In the genomic region with DNA sequence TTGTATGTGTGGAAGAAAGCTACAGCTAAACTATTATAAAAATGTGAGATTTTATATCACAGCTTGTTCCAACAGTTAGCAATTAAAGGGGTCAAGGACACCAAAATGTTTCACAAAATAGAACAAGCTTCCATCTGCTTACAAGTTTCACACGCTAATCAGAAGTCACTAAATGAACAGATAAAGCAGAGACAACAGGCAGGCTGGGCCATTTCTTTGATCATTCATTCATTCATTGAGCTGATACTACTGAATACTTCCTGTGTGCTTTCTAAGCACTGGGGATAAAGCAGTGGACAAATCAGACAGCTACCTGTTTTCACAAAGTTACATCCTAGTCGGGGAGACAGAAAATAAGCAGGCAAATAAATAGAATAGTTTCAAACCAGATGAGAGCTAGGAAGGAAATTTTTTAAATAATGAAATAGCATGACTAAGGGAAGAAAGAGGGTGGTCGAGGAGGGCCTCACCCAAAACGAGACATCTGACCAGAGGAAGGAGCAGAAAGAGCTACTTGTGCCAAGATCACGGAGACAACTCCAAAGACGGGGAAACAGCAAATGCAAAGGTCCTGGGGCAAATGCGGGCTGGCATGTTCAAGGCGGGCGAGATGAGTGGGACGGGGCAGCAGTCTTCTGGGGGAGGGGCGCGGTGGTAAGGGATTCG, we compare ENCODE assay signal across 2 cellular contexts.
TF ChIP-seq lines count a peak whose summit lies in the region.

No MANE protein-coding gene starts in this region.

TF ChIP-seq in SK-N-SH, 30 proteins besides CTCF, POLR2A, EP300 and RAD21 (continued from another document):
- TF ChIP-seq, protein P1, sequence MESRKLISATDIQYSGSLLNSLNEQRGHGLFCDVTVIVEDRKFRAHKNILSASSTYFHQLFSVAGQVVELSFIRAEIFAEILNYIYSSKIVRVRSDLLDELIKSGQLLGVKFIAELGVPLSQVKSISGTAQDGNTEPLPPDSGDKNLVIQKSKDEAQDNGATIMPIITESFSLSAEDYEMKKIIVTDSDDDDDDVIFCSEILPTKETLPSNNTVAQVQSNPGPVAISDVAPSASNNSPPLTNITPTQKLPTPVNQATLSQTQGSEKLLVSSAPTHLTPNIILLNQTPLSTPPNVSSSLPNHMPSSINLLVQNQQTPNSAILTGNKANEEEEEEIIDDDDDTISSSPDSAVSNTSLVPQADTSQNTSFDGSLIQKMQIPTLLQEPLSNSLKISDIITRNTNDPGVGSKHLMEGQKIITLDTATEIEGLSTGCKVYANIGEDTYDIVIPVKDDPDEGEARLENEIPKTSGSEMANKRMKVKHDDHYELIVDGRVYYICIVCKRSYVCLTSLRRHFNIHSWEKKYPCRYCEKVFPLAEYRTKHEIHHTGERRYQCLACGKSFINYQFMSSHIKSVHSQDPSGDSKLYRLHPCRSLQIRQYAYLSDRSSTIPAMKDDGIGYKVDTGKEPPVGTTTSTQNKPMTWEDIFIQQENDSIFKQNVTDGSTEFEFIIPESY (IDR thresholded peaks at IDR 0.05; ENCODE audit: borderline replicate concordance, low read depth): no peak
- no peak for TF ChIP-seq MXI1 (IDR thresholded peaks at IDR 0.05; ENCODE audit: low read depth, low read length)
- TF ChIP-seq TAF1 (IDR thresholded peaks at IDR 0.05; ENCODE audit: borderline replicate concordance, low read depth, low read length): no peak
- no peak for TF ChIP-seq SIN3A (IDR thresholded peaks at IDR 0.05; ENCODE audit: borderline replicate concordance, low read depth, low read length)
- TF ChIP-seq, protein P2, sequence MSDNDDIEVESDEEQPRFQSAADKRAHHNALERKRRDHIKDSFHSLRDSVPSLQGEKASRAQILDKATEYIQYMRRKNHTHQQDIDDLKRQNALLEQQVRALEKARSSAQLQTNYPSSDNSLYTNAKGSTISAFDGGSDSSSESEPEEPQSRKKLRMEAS (IDR thresholded peaks at IDR 0.05; ENCODE audit: low read depth): no peak

TF ChIP-seq in SK-N-SH treated with all-trans-retinoic acid at 6 μM for 48 hours, 23 proteins besides CTCF, POLR2A, EP300 and RAD21 (continued from another document):
- TF ChIP-seq PPARA (CRISPR knock-in tag; IDR thresholded peaks at IDR 0.05; ENCODE audit: borderline replicate concordance) (no peak), ZFP30 (CRISPR knock-in tag; IDR thresholded peaks at IDR 0.05) (no peak), OSR1 (CRISPR knock-in tag; IDR thresholded peaks at IDR 0.05) (no peak), ZNF8 (CRISPR knock-in tag; IDR thresholded peaks at IDR 0.05) (no peak), ARNTL (CRISPR knock-in tag; IDR thresholded peaks at IDR 0.05; ENCODE audit: borderline replicate concordance, low read depth) (no peak), ZNF565 (CRISPR knock-in tag; conservative IDR thresholded peaks at IDR 0.05; ENCODE audit: low read depth) (no peak), ZNF70 (CRISPR knock-in tag; IDR thresholded peaks at IDR 0.05) (no peak), TOX (CRISPR knock-in tag; IDR thresholded peaks at IDR 0.05; ENCODE audit: borderline replicate concordance) (no peak), BACH2 (CRISPR knock-in tag; IDR thresholded peaks at IDR 0.05; ENCODE audit: borderline replicate concordance) (no peak), ESRRG (CRISPR knock-in tag; IDR thresholded peaks at IDR 0.05) (no peak), ZFP3 (CRISPR knock-in tag; IDR thresholded peaks at IDR 0.05) (no peak)
- TF ChIP-seq, protein P3, sequence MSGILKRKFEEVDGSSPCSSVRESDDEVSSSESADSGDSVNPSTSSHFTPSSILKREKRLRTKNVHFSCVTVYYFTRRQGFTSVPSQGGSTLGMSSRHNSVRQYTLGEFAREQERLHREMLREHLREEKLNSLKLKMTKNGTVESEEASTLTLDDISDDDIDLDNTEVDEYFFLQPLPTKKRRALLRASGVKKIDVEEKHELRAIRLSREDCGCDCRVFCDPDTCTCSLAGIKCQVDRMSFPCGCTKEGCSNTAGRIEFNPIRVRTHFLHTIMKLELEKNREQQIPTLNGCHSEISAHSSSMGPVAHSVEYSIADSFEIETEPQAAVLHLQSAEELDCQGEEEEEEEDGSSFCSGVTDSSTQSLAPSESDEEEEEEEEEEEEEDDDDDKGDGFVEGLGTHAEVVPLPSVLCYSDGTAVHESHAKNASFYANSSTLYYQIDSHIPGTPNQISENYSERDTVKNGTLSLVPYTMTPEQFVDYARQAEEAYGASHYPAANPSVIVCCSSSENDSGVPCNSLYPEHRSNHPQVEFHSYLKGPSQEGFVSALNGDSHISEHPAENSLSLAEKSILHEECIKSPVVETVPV (CRISPR knock-in tag; IDR thresholded peaks at IDR 0.05): no peak
- TF ChIP-seq, protein P4, sequence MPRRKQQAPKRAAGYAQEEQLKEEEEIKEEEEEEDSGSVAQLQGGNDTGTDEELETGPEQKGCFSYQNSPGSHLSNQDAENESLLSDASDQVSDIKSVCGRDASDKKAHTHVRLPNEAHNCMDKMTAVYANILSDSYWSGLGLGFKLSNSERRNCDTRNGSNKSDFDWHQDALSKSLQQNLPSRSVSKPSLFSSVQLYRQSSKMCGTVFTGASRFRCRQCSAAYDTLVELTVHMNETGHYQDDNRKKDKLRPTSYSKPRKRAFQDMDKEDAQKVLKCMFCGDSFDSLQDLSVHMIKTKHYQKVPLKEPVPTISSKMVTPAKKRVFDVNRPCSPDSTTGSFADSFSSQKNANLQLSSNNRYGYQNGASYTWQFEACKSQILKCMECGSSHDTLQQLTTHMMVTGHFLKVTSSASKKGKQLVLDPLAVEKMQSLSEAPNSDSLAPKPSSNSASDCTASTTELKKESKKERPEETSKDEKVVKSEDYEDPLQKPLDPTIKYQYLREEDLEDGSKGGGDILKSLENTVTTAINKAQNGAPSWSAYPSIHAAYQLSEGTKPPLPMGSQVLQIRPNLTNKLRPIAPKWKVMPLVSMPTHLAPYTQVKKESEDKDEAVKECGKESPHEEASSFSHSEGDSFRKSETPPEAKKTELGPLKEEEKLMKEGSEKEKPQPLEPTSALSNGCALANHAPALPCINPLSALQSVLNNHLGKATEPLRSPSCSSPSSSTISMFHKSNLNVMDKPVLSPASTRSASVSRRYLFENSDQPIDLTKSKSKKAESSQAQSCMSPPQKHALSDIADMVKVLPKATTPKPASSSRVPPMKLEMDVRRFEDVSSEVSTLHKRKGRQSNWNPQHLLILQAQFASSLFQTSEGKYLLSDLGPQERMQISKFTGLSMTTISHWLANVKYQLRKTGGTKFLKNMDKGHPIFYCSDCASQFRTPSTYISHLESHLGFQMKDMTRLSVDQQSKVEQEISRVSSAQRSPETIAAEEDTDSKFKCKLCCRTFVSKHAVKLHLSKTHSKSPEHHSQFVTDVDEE (CRISPR knock-in tag; IDR thresholded peaks at IDR 0.05): no peak
- TF ChIP-seq, protein P5, sequence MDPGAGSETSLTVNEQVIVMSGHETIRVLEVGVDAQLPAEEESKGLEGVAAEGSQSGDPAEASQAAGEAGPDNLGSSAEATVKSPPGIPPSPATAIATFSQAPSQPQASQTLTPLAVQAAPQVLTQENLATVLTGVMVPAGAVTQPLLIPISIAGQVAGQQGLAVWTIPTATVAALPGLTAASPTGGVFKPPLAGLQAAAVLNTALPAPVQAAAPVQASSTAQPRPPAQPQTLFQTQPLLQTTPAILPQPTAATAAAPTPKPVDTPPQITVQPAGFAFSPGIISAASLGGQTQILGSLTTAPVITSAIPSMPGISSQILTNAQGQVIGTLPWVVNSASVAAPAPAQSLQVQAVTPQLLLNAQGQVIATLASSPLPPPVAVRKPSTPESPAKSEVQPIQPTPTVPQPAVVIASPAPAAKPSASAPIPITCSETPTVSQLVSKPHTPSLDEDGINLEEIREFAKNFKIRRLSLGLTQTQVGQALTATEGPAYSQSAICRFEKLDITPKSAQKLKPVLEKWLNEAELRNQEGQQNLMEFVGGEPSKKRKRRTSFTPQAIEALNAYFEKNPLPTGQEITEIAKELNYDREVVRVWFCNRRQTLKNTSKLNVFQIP (CRISPR knock-in tag; IDR thresholded peaks at IDR 0.05; ENCODE audit: borderline replicate concordance, low read depth): no peak
TF ChIP-seq in SK-N-SH treated with all-trans-retinoic acid at 6 μM for 48 hours: peak in this region for 0.
